ENCODE assay signal across 8 cellular contexts in genomic region chr5:142323480-142324376, GRCh38. TPM values are rescaled to one million over a fixed set of nuclear protein-coding genes. Genes with fewer than 3 reads are reported as not detected.
DNase-seq lines count a peak whose midpoint lies in the region; ATAC-seq, FAIRE-seq and TF ChIP-seq lines count a peak whose summit lies in the region.

No MANE protein-coding gene starts in this region.

- in situ Hi-C loops in gastrocnemius medialis (cut with MboI; ENCODE audit: low sequenced_read_pairs in 4 of 4), result no loop called here

- CTCF ChIA-PET in A549 (lab: Yijun Ruan, JAX), result interaction anchor here (0.6 to 2.2 kb wide), 13 partner anchors 8 to 375 kb away, joined by 3 to 11 read pairs (median 4); no protein-coding TSS in a partner anchor

- no peak for TF ChIP-seq CTCF in A549 (IDR thresholded peaks at IDR 0.05)
- TF ChIP-seq CTCF in gastrocnemius medialis (IDR thresholded peaks at IDR 0.05 in 4 of 5, conservative IDR thresholded peaks at IDR 0.05 in 1 of 5), result no peak

- H3K4me3 Mint-ChIP-seq in activated naive CD8-positive, alpha-beta T cell treated with anti-CD3 and anti-CD28 coated beads for 36 hours, result peak overlapping the region; percentile 86

- peak overlapping the region; percentile 5 for H3K27ac Mint-ChIP-seq in activated naive CD8-positive, alpha-beta T cell treated with anti-CD3 and anti-CD28 coated beads for 36 hours

- H3K27ac ChIP-seq in A549, result peak overlapping the region; percentile 89 to 100
- peak overlapping the region; percentile 70 to 78 (median 77) for H3K27ac ChIP-seq in gastrocnemius medialis

- TF ChIP-seq POLR2A in A549 (IDR thresholded peaks at IDR 0.05; ENCODE audit: low read length) (no peak; the same call in 1 of the 2 replicates), gastrocnemius medialis (IDR thresholded peaks at IDR 0.05) (no peak)

- H3K36me3 Mint-ChIP-seq in activated naive CD8-positive, alpha-beta T cell treated with anti-CD3 and anti-CD28 coated beads for 36 hours, result no peaks in the 10 kb centered on the region

- no peak for TF ChIP-seq RAD21 in A549 (conservative IDR thresholded peaks at IDR 0.05 in 1 of 2, IDR thresholded peaks at IDR 0.05 in 1 of 2)

- peak overlapping the region; percentile 95 for H3K4me2 ChIP-seq in A549

- H3K4me1 Mint-ChIP-seq in activated naive CD8-positive, alpha-beta T cell treated with anti-CD3 and anti-CD28 coated beads for 36 hours, result peaks cover 48% of the 10 kb centered on the region

- H3K9me3 Mint-ChIP-seq in activated naive CD8-positive, alpha-beta T cell treated with anti-CD3 and anti-CD28 coated beads for 36 hours, result no peaks in the 10 kb centered on the region

- H3K36me3 ChIP-seq in gastrocnemius medialis, result no peaks in the 10 kb centered on the region

- H3K27me3 Mint-ChIP-seq in activated naive CD8-positive, alpha-beta T cell treated with anti-CD3 and anti-CD28 coated beads for 36 hours, result peaks cover 84% of the 10 kb centered on the region

- POLR2A ChIA-PET in A549 (lab: Yijun Ruan, JAX), result interaction anchor here (1.2 to 1.5 kb wide), 2 partner anchors 33 to 299 kb away, joined by 4 to 21 read pairs; no protein-coding TSS in a partner anchor

- no peaks in the 10 kb centered on the region for H3K9me3 ChIP-seq in A549
- H3K9me3 ChIP-seq in gastrocnemius medialis, result no peaks in the 10 kb centered on the region

- H3K27me3 ChIP-seq in gastrocnemius medialis, result peaks cover 25 to 37% (median 32%) of the 10 kb centered on the region in 3 donors

- intact Hi-C loops in left ventricle myocardium superior (cut with micrococcal nuclease) (loop anchor here (10.0 kb wide), 2 partner anchors 169 to 221 kb away; no protein-coding TSS in a partner anchor), gastrocnemius medialis (cut with DNase I; ENCODE audit: low total_unique reads) (loop anchor here (2.0 to 10.0 kb wide), 3 partner anchors 33 to 111 kb away; no protein-coding TSS in a partner anchor)

- H3K4me1 ChIP-seq in A549 (peaks cover 52% of the 10 kb centered on the region), gastrocnemius medialis (peaks cover 31 to 45% of the 10 kb centered on the region in 2 donors)

- WGBS in A549 (ENCODE audit: missing lambda C conversion rate), result 12% methylated on average over 30 of the region's 35 CpGs

- FAIRE-seq in A549 (lab: Jason Lieb, UNC), result no peak

- DNase-seq in A549 (ENCODE audit: low read depth in 1 of 2, low spot score in 1 of 2), result peak; percentile 15 to 30
- peak; percentile 17 for DNase-seq in HT1080 (ENCODE audit: low read depth)
- no peak for DNase-seq in activated naive CD8-positive, alpha-beta T cell treated with anti-CD3 and anti-CD28 coated beads for 36 hours
- peak; percentile 52 for DNase-seq in left ventricle myocardium superior
- no peak for DNase-seq in gastrocnemius medialis
- DNase-seq in GOT3 (lab: John Stamatoyannopoulos, UW), result no peak

- ATAC-seq in A549, result peak; percentile 1 to 25; a peak in 4 of 6 replicates
- ATAC-seq in left ventricle myocardium superior, result peak; percentile 4
- ATAC-seq in gastrocnemius medialis, result no peak
- no peak for ATAC-seq in HG03025 (IDR thresholded peaks at IDR 0.05; ENCODE audit: low FRiP score, unreplicated experiment)
- no peak for ATAC-seq in GM18867 (IDR thresholded peaks at IDR 0.05; ENCODE audit: unreplicated experiment)

- H3K4me3 ChIP-seq in A549 (peak overlapping the region; percentile 51), gastrocnemius medialis (peak overlapping the region; percentile 64 to 75 (median 70))

- no peak for TF ChIP-seq EP300 in A549 (IDR thresholded peaks at IDR 0.05)

TF ChIP-seq in A549, 52 proteins besides CTCF, POLR2A, EP300 and RAD21:
- TF ChIP-seq TP53 (CRISPR knock-in tag; IDR thresholded peaks at IDR 0.05), result no peak
- TF ChIP-seq FOXS1 (CRISPR knock-in tag; IDR thresholded peaks at IDR 0.05), result no peak
- no peak for TF ChIP-seq MAFK (IDR thresholded peaks at IDR 0.05; ENCODE audit: partially characterized antibody)
- peak in 1 of 2 experiments; percentile 48; a peak in 2 of 4 replicates for TF ChIP-seq CEBPB (IDR thresholded peaks at IDR 0.05)
- TF ChIP-seq HES2 (IDR thresholded peaks at IDR 0.05), result no peak

RNA-seq across cellular contexts. Expression of gene SPRY4, which starts 1.1 kb away (rescaled TPM):
- polyA plus RNA-seq in A549 (2011; rRNA removed) (5.7 and 6.7 TPM in 2 replicates), A549 (2017; fragmentation: RNase III; extraction: RNeasy Plus Mini Kit Qiagen cat#74134 plus additional on column Dnase treatment) (3.0 to 3.4 TPM (median 3.3 TPM) in 3 replicates)
- polyA plus RNA-seq in A549 (2012; cell fraction: cytosol; rRNA removed), result 3.6 and 5.0 TPM in 2 replicates
- polyA plus RNA-seq in A549 (2012; cell fraction: nucleus; rRNA removed), result 15.6 and 17.1 TPM in 2 replicates
- polyA minus RNA-seq in A549 (2011; rRNA and poly(A)+ RNA removed), result 14.0 and 17.9 TPM in 2 replicates
- total RNA-seq in HT1080 (2014; rRNA removed; shearing (Covaris generic)), result 16.9 and 27.9 TPM in 2 replicates
- polyA plus RNA-seq in HT1080 (2015; cell fraction: cytosol; rRNA removed), result 18.0 and 23.4 TPM in 2 replicates
- 42.0 and 42.4 TPM in 2 replicates for polyA plus RNA-seq in HT1080 (2015; cell fraction: nucleus; rRNA removed)
- total RNA-seq in activated naive CD8-positive, alpha-beta T cell treated with anti-CD3 and anti-CD28 coated beads for 36 hours, result 1 to 10 TPM in 1 of 2 experiments, under 1 TPM in 1; 0.91 to 1.4 TPM
- total RNA-seq in left ventricle myocardium superior (8.3 TPM), gastrocnemius medialis (1 to 10 TPM; 4.3 to 6.9 (median 5.9) TPM)

Comparison
In these comparisons a context has a peak if more than half of its experiments do, and no peak if none do; other contexts are left out.
1. ATAC-seq: peak in A549 (2 of 2) and left ventricle myocardium superior (single experiment); none in gastrocnemius medialis (0 of 2), HG03025 (single experiment) and GM18867 (single experiment).
2. DNase-seq: peak in A549 (2 of 2), HT1080 (single experiment) and left ventricle myocardium superior (single experiment); none in activated naive CD8-positive, alpha-beta T cell treated with anti-CD3 and anti-CD28 coated beads for 36 hours (single experiment), gastrocnemius medialis (0 of 2) and GOT3 (single experiment).